ENCODE assay signal across 14 cellular contexts in genomic region chr9:38079410-38080105, GRCh38. TPM values are rescaled to one million over a fixed set of nuclear protein-coding genes. Genes with fewer than 3 reads are reported as not detected.
A peak's percentile ranks its signal among the peaks of the same experiment; 100 is the strongest.
DNase-seq lines count a peak whose midpoint lies in the region; ATAC-seq and TF ChIP-seq lines count a peak whose summit lies in the region.
"Had no signal": no experiment of that assay in that cellular context is flagged by ENCODE, and none has a peak within 500 bp of the region (broad histone marks: within the 10 kb centered on the region; RNA-seq: fewer than 3 reads in every experiment).

No MANE protein-coding gene starts in this region.

- H3K4me2 ChIP-seq in GM23248 (ENCODE audit: unreplicated experiment) (peak overlapping the region; percentile 5), fibroblast of lung (ENCODE audit: extremely low read depth, insufficient read depth, low read length) (no peak overlapping the region)

- in situ Hi-C loops in GM23248 (cut with MboI) (loop anchor here (10.0 kb wide), 2 partner anchors 155 to 285 kb away; no protein-coding TSS in a partner anchor), G401 (cut with HindIII; ENCODE audit: low sequenced_read_pairs) (no loop called here)

- DNase-seq in GM23248 (peak; percentile 50), RWPE2 (ENCODE audit: low spot score) (peak; percentile 3), fibroblast of lung (ENCODE audit: low read depth in 2 of 2) (peak; percentile 24 to 68), sigmoid colon (peak; percentile 79), G401 (ENCODE audit: low spot score) (no peak), NCI-H1436 treated with DMSO at 0.1 percent for 48 hours (lab: John Stamatoyannopoulos, UW) (no peak), SK-N-DZ (ENCODE audit: low spot score) (no peak)
- DNase-seq: activated T-cell treated with anti-CD3 and anti-CD28 coated beads, Interleukin-2, amount 50 U/mL, for 72 hours; caudate nucleus; NCI-H2107; PC-3 had no signal

- WGBS in GM23248 (ENCODE audit: low coverage in 1 of 2, low lambda C conversion rate in 2 of 2, missing lambda C conversion rate in 2 of 2), 2 experiments, result 36 to 40% methylated on average over 12 of the region's 12 CpGs
- WGBS in sigmoid colon, 2 donors, result 73 to 77% methylated on average over 12 of the region's 12 CpGs

- H3K9me2 ChIP-seq in GM23248 (ENCODE audit: insufficient read depth), result no peaks in the 10 kb centered on the region

- intact Hi-C loops in sigmoid colon (cut with DNase I), result no loop called here

- no peak overlapping the region for H3K4me3 ChIP-seq in GM23248
- H3K4me3 ChIP-seq in RWPE2 (ENCODE audit: severe bottlenecking), result no peak overlapping the region
- no peak overlapping the region for H3K4me3 ChIP-seq in fibroblast of lung (replicated peaks in 1 of 4; ENCODE audit: control extremely low read depth in 1 of 4, insufficient read depth in 1 of 4, low read depth in 3 of 4, low read length in 4 of 4)
- H3K4me3 ChIP-seq in sigmoid colon, result no peak overlapping the region
- H3K4me3 ChIP-seq: tibial nerve had no signal

- ATAC-seq in RWPE2 (ENCODE audit: low read depth), result no peak
- ATAC-seq in HG02981 (IDR thresholded peaks at IDR 0.05; ENCODE audit: unreplicated experiment), result no peak
- ATAC-seq: activated T-cell treated with anti-CD3 and anti-CD28 coated beads, Interleukin-2, amount 50 U/mL, for 72 hours; CD8-positive, alpha-beta T cell; PC-3 had no signal

- H3K79me2 ChIP-seq in GM23248 (ENCODE audit: insufficient read depth) (no peaks in the 10 kb centered on the region), fibroblast of lung (ENCODE audit: control insufficient read depth, insufficient read depth, low read length) (no peaks in the 10 kb centered on the region)

- TF ChIP-seq EP300 in sigmoid colon (IDR thresholded peaks at IDR 0.05), result no peak

- H3K4me1 ChIP-seq in GM23248 (ENCODE audit: insufficient read depth), result peaks cover 24% of the 10 kb centered on the region
- peaks cover 3% of the 10 kb centered on the region for H3K4me1 ChIP-seq in RWPE2 (ENCODE audit: insufficient read depth, poor library complexity, severe bottlenecking)
- H3K4me1 ChIP-seq in fibroblast of lung (ENCODE audit: control insufficient read depth, extremely low read depth, insufficient read depth, low read length), result peaks cover 2% of the 10 kb centered on the region
- no peaks in the 10 kb centered on the region for H3K4me1 ChIP-seq in sigmoid colon
- H3K4me1 ChIP-seq: tibial nerve had no signal

- no peak for TF ChIP-seq CTCF in RWPE2 (IDR thresholded peaks at IDR 0.05; ENCODE audit: poor library complexity, severe bottlenecking)
- TF ChIP-seq CTCF in fibroblast of lung (conservative IDR thresholded peaks at IDR 0.05 in 1 of 2, IDR thresholded peaks at IDR 0.05 in 1 of 2; ENCODE audit: low read depth in 1 of 2, low read length in 2 of 2), result no peak
- no peak for TF ChIP-seq CTCF in sigmoid colon (IDR thresholded peaks at IDR 0.05)

- H3F3A ChIP-seq in GM23248 (ENCODE audit: insufficient read depth), result no peaks in the 10 kb centered on the region

- H3K36me3 ChIP-seq in GM23248 (ENCODE audit: low read depth) (no peaks in the 10 kb centered on the region), RWPE2 (ENCODE audit: low read depth) (no peaks in the 10 kb centered on the region), fibroblast of lung (ENCODE audit: control insufficient read depth, insufficient read depth, low read length) (no peaks in the 10 kb centered on the region), sigmoid colon (no peaks in the 10 kb centered on the region)
- H3K36me3 ChIP-seq: tibial nerve had no signal

- no peaks in the 10 kb centered on the region for H4K20me1 ChIP-seq in GM23248 (ENCODE audit: insufficient read depth)
- no peaks in the 10 kb centered on the region for H4K20me1 ChIP-seq in fibroblast of lung (ENCODE audit: control insufficient read depth, extremely low read depth, insufficient read depth, low read length)

- H2AFZ ChIP-seq in GM23248 (peak overlapping the region; percentile 44; the same call in 1 of the 2 replicates), fibroblast of lung (ENCODE audit: low read length) (no peak overlapping the region)

- no peak overlapping the region for H3K9ac ChIP-seq in GM23248
- H3K9ac ChIP-seq in fibroblast of lung (ENCODE audit: insufficient read depth, low read length), result no peak overlapping the region

- TF ChIP-seq POLR2A in sigmoid colon (IDR thresholded peaks at IDR 0.05), result no peak

- H3K9me3 ChIP-seq in GM23248 (ENCODE audit: low read depth) (no peaks in the 10 kb centered on the region), RWPE2 (ENCODE audit: severe bottlenecking) (no peaks in the 10 kb centered on the region), fibroblast of lung (ENCODE audit: control insufficient read depth, insufficient read depth, low read depth, low read length) (no peaks in the 10 kb centered on the region), sigmoid colon (no peaks in the 10 kb centered on the region)
- H3K9me3 ChIP-seq: tibial nerve had no signal

- H3K27ac ChIP-seq in GM23248 (no peak overlapping the region), RWPE2 (ENCODE audit: poor library complexity, severe bottlenecking) (no peak overlapping the region), fibroblast of lung (ENCODE audit: insufficient read depth, low read length) (no peak overlapping the region), sigmoid colon (no peak overlapping the region)
- H3K27ac ChIP-seq: tibial nerve had no signal

- H3K27me3 ChIP-seq in GM23248 (replicated peaks; ENCODE audit: insufficient read depth) (no peaks in the 10 kb centered on the region), RWPE2 (ENCODE audit: insufficient read depth, poor library complexity, severe bottlenecking) (no peaks in the 10 kb centered on the region), fibroblast of lung (ENCODE audit: control insufficient read depth, insufficient read depth, low read length) (no peaks in the 10 kb centered on the region), sigmoid colon (no peaks in the 10 kb centered on the region)
- H3K27me3 ChIP-seq: tibial nerve had no signal

RNA-seq across cellular contexts. Expression of gene SHB, which starts 10.5 kb away (rescaled TPM):
- 9.9 and 11.1 TPM in 2 replicates for total RNA-seq in GM23248 (2014; rRNA removed; shearing (Covaris generic))
- polyA plus RNA-seq in GM23248 (2016; fragmentation: Nextera tagmentation; extraction: Ambion mirVana) (3.9 and 4.4 TPM in 2 replicates), fibroblast of lung (9.9 and 16.9 TPM in 2 replicates), sigmoid colon (10 to 100 TPM in 2 of 3 donors, 1 to 10 TPM in 1; 9.5 to 11.7 (median 10.2) TPM)
- total RNA-seq in fibroblast of lung (12.6 and 13.9 TPM in 2 replicates), sigmoid colon (10 to 100 TPM in 3 of 4 donors, 1 to 10 TPM in 1; 6.8 to 33.7 (median 10.3) TPM)
- polyA plus RNA-seq in fibroblast of lung (2012), result 13.0 and 21.1 TPM in 2 replicates
- 16.5 and 24.5 TPM in 2 replicates for polyA minus RNA-seq in fibroblast of lung (ENCODE audit: low replicate concordance)
- 18.4 and 24.9 TPM in 2 replicates for total RNA-seq in G401 (2014; rRNA removed; shearing (Covaris generic))
- polyA plus RNA-seq in SK-N-DZ (2014; cell fraction: cytosol; rRNA removed), result 8.5 and 9.6 TPM in 2 replicates
- 5.3 and 5.8 TPM in 2 replicates for polyA plus RNA-seq in SK-N-DZ (2014; cell fraction: nucleus; rRNA removed)

Comparison
In these comparisons a context has a peak if more than half of its experiments do, and no peak if none do; other contexts are left out.
1. DNase-seq: peak in GM23248 (single experiment), RWPE2 (single experiment), fibroblast of lung (2 of 2) and sigmoid colon (single experiment); none in G401 (single experiment), NCI-H1436 treated with DMSO at 0.1 percent for 48 hours (single experiment) and SK-N-DZ (single experiment).